Comparison of ENCODE assay signal across 8 cellular contexts in genomic region chr16:88681084-88681680, GRCh38.
A peak's percentile ranks its signal among the peaks of the same experiment; 100 is the strongest.
DNase-seq lines count a peak whose midpoint lies in the region; ATAC-seq lines count a peak whose summit lies in the region.

No MANE protein-coding gene starts in this region.

- H3K27ac ChIP-seq in BLaER1 treated with 17β-estradiol and CSF1 and Interleukin-3, amounts not matched to agents 10 nM and 100 nM = peak overlapping the region in 9 of 11 experiments; percentile 88 to 99 (median 97); a peak in 18 of 22 replicates

- H3K9me3 Mint-ChIP-seq in T-helper 2 cell treated with Interferon-gamma antibody and Interleukin-4, amounts not matched to agents 5 μg/mL and 100 μg/mL, for 36 hours = no peaks in the 10 kb centered on the region
- H3K9me3 Mint-ChIP-seq in effector memory CD8-positive, alpha-beta T cell = no peaks in the 10 kb centered on the region

- H3K36me3 ChIP-seq in BLaER1 treated with 17β-estradiol and CSF1 and Interleukin-3, amounts not matched to agents 10 nM and 100 nM = peaks cover 0 to 39% (median 11%) of the 10 kb centered on the region in 11 experiments; a peak in 9 of 22 replicates

- H3K4me1 ChIP-seq in BLaER1 treated with 17β-estradiol and CSF1 and Interleukin-3, amounts not matched to agents 10 nM and 100 nM = peaks cover 52 to 71% (median 62%) of the 10 kb centered on the region in 10 experiments

- peak overlapping the region; percentile 65 for H3K4me3 Mint-ChIP-seq in T-helper 2 cell treated with Interferon-gamma antibody and Interleukin-4, amounts not matched to agents 5 μg/mL and 100 μg/mL, for 36 hours
- peak overlapping the region; percentile 51 to 80 for H3K4me3 Mint-ChIP-seq in effector memory CD8-positive, alpha-beta T cell

- ATAC-seq in GM21619 (IDR thresholded peaks at IDR 0.05; ENCODE audit: unreplicated experiment) = peak; percentile 20
- ATAC-seq in effector memory CD8-positive, alpha-beta T cell (replicated peaks) = peak; percentile 27

- DNase-seq in T-helper 2 cell treated with Interferon-gamma antibody and Interleukin-4, amounts not matched to agents 5 μg/mL and 100 μg/mL, for 36 hours (ENCODE audit: low spot score) = no peak
- peak in 1 of 3 experiments; percentile 29 for DNase-seq in effector memory CD8-positive, alpha-beta T cell
- DNase-seq in stimulated activated CD4-positive, alpha-beta T cell treated with anti-CD3 and anti-CD28 coated beads, Interleukin-4, amount 100 ng/mL, for 24 hours = peak; percentile 46
- no peak for DNase-seq in kidney glomerular epithelial cell (lab: John Stamatoyannopoulos, UW)
- DNase-seq in NCI-H187 treated with DMSO at 0.1 percent for 48 hours (lab: John Stamatoyannopoulos, UW) = no peak
- no peak for DNase-seq in NCI-H526 treated with DMSO at 0.1 percent for 48 hours (lab: John Stamatoyannopoulos, UW)

- peak overlapping the region; percentile 73 to 97 (median 83) for H3K4me2 ChIP-seq in BLaER1 treated with 17β-estradiol and CSF1 and Interleukin-3, amounts not matched to agents 10 nM and 100 nM

- peaks cover 20% of the 10 kb centered on the region for H3K4me1 Mint-ChIP-seq in T-helper 2 cell treated with Interferon-gamma antibody and Interleukin-4, amounts not matched to agents 5 μg/mL and 100 μg/mL, for 36 hours (ENCODE audit: low read depth)
- H3K4me1 Mint-ChIP-seq in effector memory CD8-positive, alpha-beta T cell (ENCODE audit: low read depth in 2 of 2) = peaks cover 11 to 27% of the 10 kb centered on the region in 2 donors

- H3K36me3 Mint-ChIP-seq in T-helper 2 cell treated with Interferon-gamma antibody and Interleukin-4, amounts not matched to agents 5 μg/mL and 100 μg/mL, for 36 hours (ENCODE audit: low read depth) = peaks cover 7% of the 10 kb centered on the region
- H3K36me3 Mint-ChIP-seq in effector memory CD8-positive, alpha-beta T cell (ENCODE audit: insufficient read depth) = peaks cover 36% of the 10 kb centered on the region

- peak overlapping the region; percentile 86 for H3K27ac Mint-ChIP-seq in T-helper 2 cell treated with Interferon-gamma antibody and Interleukin-4, amounts not matched to agents 5 μg/mL and 100 μg/mL, for 36 hours
- peak overlapping the region; percentile 76 to 94 for H3K27ac Mint-ChIP-seq in effector memory CD8-positive, alpha-beta T cell

- H3K4me3 ChIP-seq in BLaER1 treated with 17β-estradiol and CSF1 and Interleukin-3, amounts not matched to agents 10 nM and 100 nM = peak overlapping the region in 1 of 10 experiments; percentile 10; a peak in 1 of 20 replicates

- H4K20me1 ChIP-seq in BLaER1 treated with 17β-estradiol and CSF1 and Interleukin-3, amounts not matched to agents 10 nM and 100 nM = peaks cover 0 to 34% (median 0%) of the 10 kb centered on the region in 11 experiments; a peak in 3 of 22 replicates

- H3K27me3 Mint-ChIP-seq in T-helper 2 cell treated with Interferon-gamma antibody and Interleukin-4, amounts not matched to agents 5 μg/mL and 100 μg/mL, for 36 hours (ENCODE audit: low read depth) = no peaks in the 10 kb centered on the region
- H3K27me3 Mint-ChIP-seq in effector memory CD8-positive, alpha-beta T cell = no peaks in the 10 kb centered on the region

- H3K9ac ChIP-seq in BLaER1 treated with 17β-estradiol and CSF1 and Interleukin-3, amounts not matched to agents 10 nM and 100 nM = peak overlapping the region in 9 of 11 experiments; percentile 80 to 96 (median 89); a peak in 17 of 22 replicates

- no peaks in the 10 kb centered on the region for H3K9me3 ChIP-seq in BLaER1 treated with 17β-estradiol and CSF1 and Interleukin-3, amounts not matched to agents 10 nM and 100 nM (replicated peaks in 1 of 11)

- H3K27me3 ChIP-seq in BLaER1 treated with 17β-estradiol and CSF1 and Interleukin-3, amounts not matched to agents 10 nM and 100 nM = peaks cover 0 to 6% (median 0%) of the 10 kb centered on the region in 11 experiments; a peak in 5 of 22 replicates
